In genomic region chr5:163357636-163358035, GRCh38 we compare ENCODE assay signal across 31 cellular contexts.
"Had no signal": no experiment of that assay in that cellular context is flagged by ENCODE, and none has a peak within 500 bp of the region (broad histone marks: within the 10 kb centered on the region; RNA-seq: fewer than 3 reads in every experiment).

No MANE protein-coding gene starts in this region.

- H3K36me3 ChIP-seq: MG63, SJSA1 had no signal

- H3K9me3 ChIP-seq: MG63, SJSA1, SK-N-SH had no signal

- DNase-seq: Kasumi-1, KG1, MG63, MV-4-11, NCI-H1092, NCI-H1105, NCI-H1417 treated with DMSO at 0.1 percent for 48 hours, NCI-H146, NCI-H1694, NCI-H187, NCI-H1930, NCI-H2029 treated with DMSO at 0.1 percent for 48 hours, NCI-H2081 treated with DMSO at 0.1 percent for 48 hours, NCI-H2107, NCI-H2171, NCI-H226, NCI-H446 treated with DMSO at 0.1 percent for 48 hours, NCI-H510A, NCI-H524, NCI-H526, NCI-H69, NCI-H748 treated with DMSO at 0.1 percent for 48 hours, NCI-H82, PC-9, Right ventricle myocardium superior, SHP77 treated with DMSO at 0.1 percent for 48 hours, SW 1271 had no signal

- H3K4me2 ChIP-seq: SK-N-SH had no signal

- H3K4me3 ChIP-seq: MG63, PC-9, SJSA1 had no signal

- H3K27me3 ChIP-seq: SJSA1 had no signal

- H3K4me1 ChIP-seq: SJSA1 had no signal

- H3K9me2 ChIP-seq: SK-N-SH had no signal

- FAIRE-seq: RCC 7860 had no signal

- H2AFZ ChIP-seq: PC-9 had no signal

- ATAC-seq: Panc1 had no signal

- H3K9ac ChIP-seq: SK-N-SH had no signal

- H3K27ac ChIP-seq: PC-9, SJSA1 had no signal
